8 cellular contexts compared by ENCODE assay signal in the genomic region with DNA sequence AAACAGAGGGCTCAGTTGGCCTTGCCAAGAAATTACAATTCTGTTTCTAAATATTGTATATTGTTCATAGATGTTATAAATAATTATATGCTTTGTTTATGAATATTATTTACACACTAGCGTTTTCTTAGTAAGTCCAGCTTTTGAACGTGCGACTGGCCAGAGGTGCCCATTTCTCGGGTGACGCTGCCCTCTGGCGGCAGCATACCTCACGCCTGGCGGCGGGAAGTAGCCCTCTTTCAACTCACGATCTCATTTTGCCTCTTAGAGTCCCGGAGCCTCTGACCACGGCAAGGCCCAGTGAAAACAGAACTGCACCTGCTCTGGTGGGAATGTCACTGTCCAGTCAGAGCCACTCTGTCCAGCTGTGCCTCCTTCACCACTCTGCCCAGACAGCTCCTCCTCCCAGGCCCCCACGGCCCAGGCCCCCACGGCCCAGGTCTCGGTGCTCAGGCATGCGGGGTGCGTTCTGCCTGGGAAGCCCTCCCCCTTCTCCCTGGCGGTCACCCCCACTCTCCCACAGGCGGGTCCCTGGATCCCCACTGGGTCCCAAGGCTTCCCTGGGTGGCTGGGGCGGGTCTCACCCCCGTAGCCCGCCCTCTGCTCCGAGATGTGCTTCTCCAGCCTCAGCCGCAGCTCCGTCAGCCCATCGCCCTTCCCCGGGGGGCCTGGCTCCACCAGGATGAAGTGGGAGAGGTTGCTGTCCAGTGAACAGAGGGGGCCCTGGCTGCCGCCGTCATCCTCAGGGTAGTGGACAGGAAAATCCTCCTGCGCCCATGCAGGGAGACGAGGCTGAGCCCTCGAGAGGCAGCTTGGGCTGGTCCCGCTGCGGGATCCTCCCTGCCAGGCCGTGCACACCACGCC. TPM values are rescaled to one million over a fixed set of nuclear protein-coding genes. Genes with fewer than 3 reads are reported as not detected.
A peak's percentile ranks its signal among the peaks of the same experiment; 100 is the strongest.
DNase-seq lines count a peak whose midpoint lies in the region; ATAC-seq and TF ChIP-seq lines count a peak whose summit lies in the region.

No MANE protein-coding gene starts in this region.

- peak; percentile 31 for DNase-seq in AG09309 (ENCODE audit: low read depth)
- DNase-seq in GM19240 (ENCODE audit: insufficient read length, low spot score), result peak; percentile 77
- peak; percentile 76 for DNase-seq in NCI-H748 (lab: John Stamatoyannopoulos, UW; ENCODE audit: unreplicated experiment)
- peak; percentile 74 for DNase-seq in activated CD8-positive, alpha-beta memory T cell treated with anti-CD3 and anti-CD28 coated beads, Interleukin-2, amount 10 ng/mL, durations not matched to agents 7 days and 5 days
- peak; percentile 85 for DNase-seq in endothelial cell (ENCODE audit: low spot score)
- peak; percentile 30 for DNase-seq in middle frontal gyrus (ENCODE audit: extremely low spot score, low spot score)
- no peak for DNase-seq in stimulated activated naive B cell treated with anti-CD40 and anti-IgM and Interleukin-4, amounts not matched to agents 10 μg/mL and 1 μg/mL and 100 μg/mL, for 72 hours

- no peaks in the 10 kb centered on the region for H3K36me3 Mint-ChIP-seq in activated CD8-positive, alpha-beta memory T cell treated with anti-CD3 and anti-CD28 coated beads, Interleukin-2, amount 10 ng/mL, durations not matched to agents 7 days and 5 days
- no peaks in the 10 kb centered on the region for H3K36me3 Mint-ChIP-seq in endothelial cell (ENCODE audit: low read depth, unreplicated experiment)
- H3K36me3 Mint-ChIP-seq in stimulated activated naive B cell treated with anti-CD40 and anti-IgM and Interleukin-4, amounts not matched to agents 10 μg/mL and 1 μg/mL and 100 μg/mL, for 72 hours, result no peaks in the 10 kb centered on the region

- H3K4me3 ChIP-seq in AG09309 (ENCODE audit: control insufficient read depth, low read depth, low read length), result no peak overlapping the region

- ATAC-seq in activated CD8-positive, alpha-beta memory T cell treated with anti-CD3 and anti-CD28 coated beads, Interleukin-2, amount 10 ng/mL, durations not matched to agents 7 days and 5 days, result peak; percentile 54
- ATAC-seq in stimulated activated naive B cell treated with anti-CD40 and anti-IgM and Interleukin-4, amounts not matched to agents 10 μg/mL and 1 μg/mL and 100 μg/mL, for 72 hours (replicated peaks), result peak; percentile 54 to 62
- no peak for ATAC-seq in HG02588 (IDR thresholded peaks at IDR 0.05; ENCODE audit: unreplicated experiment)

- TF ChIP-seq CTCF in AG09309 (IDR thresholded peaks at IDR 0.05; ENCODE audit: control insufficient read depth, insufficient read depth, low read depth, low read length, missing control alignments) (peak; percentile 90), endothelial cell (IDR thresholded peaks at IDR 0.05; ENCODE audit: unreplicated experiment) (peak; percentile 66)

- CTCF ChIA-PET in activated CD8-positive, alpha-beta memory T cell treated with anti-CD3 and anti-CD28 coated beads, Interleukin-2, amount 10 ng/mL, durations not matched to agents 7 days and 5 days (lab: Charles Lee), result interaction anchor here (0.7 to 12.4 kb wide), 40 partner anchors 12 to 476 kb away, joined by 3 to 432 read pairs (median 5); partner anchors contain the start of genes C11orf21, CD81, TSPAN32 and TSSC4

- no peaks in the 10 kb centered on the region for H3K27me3 Mint-ChIP-seq in activated CD8-positive, alpha-beta memory T cell treated with anti-CD3 and anti-CD28 coated beads, Interleukin-2, amount 10 ng/mL, durations not matched to agents 7 days and 5 days
- peaks cover 5% of the 10 kb centered on the region for H3K27me3 Mint-ChIP-seq in endothelial cell (ENCODE audit: unreplicated experiment)
- H3K27me3 Mint-ChIP-seq in stimulated activated naive B cell treated with anti-CD40 and anti-IgM and Interleukin-4, amounts not matched to agents 10 μg/mL and 1 μg/mL and 100 μg/mL, for 72 hours, result peaks cover 0 to 13% of the 10 kb centered on the region in 2 donors

- H3K9me3 Mint-ChIP-seq in activated CD8-positive, alpha-beta memory T cell treated with anti-CD3 and anti-CD28 coated beads, Interleukin-2, amount 10 ng/mL, durations not matched to agents 7 days and 5 days (ENCODE audit: low read depth), result no peaks in the 10 kb centered on the region
- H3K9me3 Mint-ChIP-seq in endothelial cell (ENCODE audit: unreplicated experiment), result no peaks in the 10 kb centered on the region
- H3K9me3 Mint-ChIP-seq in stimulated activated naive B cell treated with anti-CD40 and anti-IgM and Interleukin-4, amounts not matched to agents 10 μg/mL and 1 μg/mL and 100 μg/mL, for 72 hours, result no peaks in the 10 kb centered on the region

- no peaks in the 10 kb centered on the region for H3K4me1 Mint-ChIP-seq in activated CD8-positive, alpha-beta memory T cell treated with anti-CD3 and anti-CD28 coated beads, Interleukin-2, amount 10 ng/mL, durations not matched to agents 7 days and 5 days
- H3K4me1 Mint-ChIP-seq in endothelial cell (ENCODE audit: unreplicated experiment), result no peaks in the 10 kb centered on the region
- H3K4me1 Mint-ChIP-seq in stimulated activated naive B cell treated with anti-CD40 and anti-IgM and Interleukin-4, amounts not matched to agents 10 μg/mL and 1 μg/mL and 100 μg/mL, for 72 hours, result peaks cover 2 to 11% of the 10 kb centered on the region in 2 donors

- no peak overlapping the region for H3K27ac Mint-ChIP-seq in activated CD8-positive, alpha-beta memory T cell treated with anti-CD3 and anti-CD28 coated beads, Interleukin-2, amount 10 ng/mL, durations not matched to agents 7 days and 5 days
- no peak overlapping the region for H3K27ac Mint-ChIP-seq in endothelial cell (ENCODE audit: unreplicated experiment)
- H3K27ac Mint-ChIP-seq in stimulated activated naive B cell treated with anti-CD40 and anti-IgM and Interleukin-4, amounts not matched to agents 10 μg/mL and 1 μg/mL and 100 μg/mL, for 72 hours, result no peak overlapping the region

- H3K4me3 Mint-ChIP-seq in activated CD8-positive, alpha-beta memory T cell treated with anti-CD3 and anti-CD28 coated beads, Interleukin-2, amount 10 ng/mL, durations not matched to agents 7 days and 5 days, result no peak overlapping the region
- H3K4me3 Mint-ChIP-seq in endothelial cell (ENCODE audit: unreplicated experiment), result no peak overlapping the region
- H3K4me3 Mint-ChIP-seq in stimulated activated naive B cell treated with anti-CD40 and anti-IgM and Interleukin-4, amounts not matched to agents 10 μg/mL and 1 μg/mL and 100 μg/mL, for 72 hours, result no peak overlapping the region

RNA-seq across cellular contexts. Expression of gene TSSC4, which starts 19.3 kb away (rescaled TPM):
- total RNA-seq in activated CD8-positive, alpha-beta memory T cell treated with anti-CD3 and anti-CD28 coated beads, Interleukin-2, amount 10 ng/mL, durations not matched to agents 7 days and 5 days, result 10 to 100 TPM; 48.4 to 52.1 TPM
- total RNA-seq in endothelial cell (ENCODE audit: unreplicated experiment), result 48.4 TPM

RNA-seq across cellular contexts. Expression of gene TRPM5, which starts 24.4 kb away (rescaled TPM):
- total RNA-seq in activated CD8-positive, alpha-beta memory T cell treated with anti-CD3 and anti-CD28 coated beads, Interleukin-2, amount 10 ng/mL, durations not matched to agents 7 days and 5 days, result not detected
- total RNA-seq in endothelial cell (ENCODE audit: unreplicated experiment), result 0.38 TPM

RNA-seq across cellular contexts. Expression of gene KCNQ1, which starts 24.9 kb away (rescaled TPM):
- 1 to 10 TPM; 4.3 to 9.2 TPM for total RNA-seq in activated CD8-positive, alpha-beta memory T cell treated with anti-CD3 and anti-CD28 coated beads, Interleukin-2, amount 10 ng/mL, durations not matched to agents 7 days and 5 days
- total RNA-seq in endothelial cell (ENCODE audit: unreplicated experiment), result 35.3 TPM

RNA-seq across cellular contexts. Expression of gene CD81, which starts 42.8 kb away (rescaled TPM):
- total RNA-seq in activated CD8-positive, alpha-beta memory T cell treated with anti-CD3 and anti-CD28 coated beads, Interleukin-2, amount 10 ng/mL, durations not matched to agents 7 days and 5 days, result 100 to 1,000 TPM; 162 to 192 TPM
- 424 TPM for total RNA-seq in endothelial cell (ENCODE audit: unreplicated experiment)
